Comparison of ENCODE assay signal across 1 cellular context in genomic region chr11:119099707-119100106, GRCh38.
TF ChIP-seq lines count a peak whose summit lies in the region.

No MANE protein-coding gene starts in this region.

TF ChIP-seq in GM12878, 131 proteins besides CTCF, POLR2A, EP300 and RAD21:
- TF ChIP-seq RUNX3 (IDR thresholded peaks at IDR 0.05; ENCODE audit: low read length) (peak; percentile 39), MTA2 (IDR thresholded peaks at IDR 0.05; ENCODE audit: low read depth) (no peak)
